In genomic region chr9:93592389-93593021, GRCh38 we compare ENCODE assay signal across 1 cellular context.
TF ChIP-seq lines count a peak whose summit lies in the region.

No MANE protein-coding gene starts in this region.

TF ChIP-seq in GM23338, 12 proteins besides CTCF, POLR2A, EP300 and RAD21 (continued from another document):
- TF ChIP-seq ZNF462 (CRISPR knock-in tag; IDR thresholded peaks at IDR 0.05): peak; percentile 18; the same call in 1 of the 2 replicates
